ENCODE assay signal across 8 cellular contexts in the genomic region with DNA sequence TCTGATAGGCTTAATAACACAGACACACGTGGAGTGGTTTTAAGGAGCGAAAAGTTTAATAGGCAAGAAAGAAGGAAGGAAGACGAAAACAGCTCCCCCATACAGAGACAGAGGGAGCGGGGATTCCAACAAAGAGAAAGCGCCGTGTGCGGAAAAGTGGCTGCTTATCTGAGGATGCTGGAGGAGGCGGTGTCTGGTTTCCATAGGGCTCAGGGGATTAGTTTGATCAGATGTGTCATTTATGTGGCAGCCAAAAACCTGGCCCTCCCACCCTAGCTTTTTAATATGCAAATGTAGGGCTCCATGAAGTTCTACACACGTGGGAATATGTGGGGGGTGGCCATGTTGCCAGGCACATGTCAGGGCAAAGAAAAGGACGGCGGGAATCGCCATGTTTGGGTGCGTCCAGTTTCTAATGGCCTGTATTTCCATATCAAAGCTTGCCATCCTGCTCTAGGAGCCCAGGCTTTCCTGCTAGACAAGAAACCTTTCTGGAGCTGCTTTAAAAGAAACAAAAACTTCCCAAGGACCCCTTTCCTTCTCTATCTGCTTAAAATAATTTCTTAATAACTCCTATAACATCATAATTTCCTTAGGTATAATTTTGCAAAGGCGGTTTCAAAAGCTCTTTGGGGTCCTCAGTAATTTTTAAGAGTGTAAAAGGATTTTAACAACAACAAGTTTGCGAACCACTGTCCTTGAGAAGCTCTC. TPM values are rescaled to one million over a fixed set of nuclear protein-coding genes. Genes with fewer than 3 reads are reported as not detected.
DNase-seq lines count a peak whose midpoint lies in the region; ATAC-seq, FAIRE-seq and TF ChIP-seq lines count a peak whose summit lies in the region.

No MANE protein-coding gene starts in this region.

- no peaks in the 10 kb centered on the region for H3K27me3 ChIP-seq in cardiac muscle cell
- H3K27me3 ChIP-seq in upper lobe of right lung, result no peaks in the 10 kb centered on the region

- peak overlapping the region; percentile 77 for H3K27ac Mint-ChIP-seq in activated T-helper 17 cell treated with anti-CD3 and anti-CD28 coated beads, Interleukin-2, amount 50 U/mL, for 72 hours
- peak overlapping the region; percentile 92 for H3K27ac Mint-ChIP-seq in memory B cell

- intact Hi-C loops in Right ventricle myocardium superior (cut with DNase I), result no loop called here
- intact Hi-C loops in upper lobe of right lung (cut with DNase I), result no loop called here

- H3K27me3 Mint-ChIP-seq in activated T-helper 17 cell treated with anti-CD3 and anti-CD28 coated beads, Interleukin-2, amount 50 U/mL, for 72 hours, result no peaks in the 10 kb centered on the region
- no peaks in the 10 kb centered on the region for H3K27me3 Mint-ChIP-seq in memory B cell

- FAIRE-seq in GM12892 (lab: Jason Lieb, UNC), result no peak

- H3K9me3 Mint-ChIP-seq in activated T-helper 17 cell treated with anti-CD3 and anti-CD28 coated beads, Interleukin-2, amount 50 U/mL, for 72 hours, result no peaks in the 10 kb centered on the region
- no peaks in the 10 kb centered on the region for H3K9me3 Mint-ChIP-seq in memory B cell

- peaks cover 9% of the 10 kb centered on the region for H3K4me1 ChIP-seq in cardiac muscle cell (ENCODE audit: low read depth)
- peaks cover 21% of the 10 kb centered on the region for H3K4me1 ChIP-seq in upper lobe of right lung

- no peaks in the 10 kb centered on the region for H3K36me3 ChIP-seq in cardiac muscle cell
- no peaks in the 10 kb centered on the region for H3K36me3 ChIP-seq in upper lobe of right lung

- no peaks in the 10 kb centered on the region for H3K9me3 ChIP-seq in cardiac muscle cell (ENCODE audit: low read depth)
- no peaks in the 10 kb centered on the region for H3K9me3 ChIP-seq in upper lobe of right lung

- TF ChIP-seq CTCF in cardiac muscle cell (IDR thresholded peaks at IDR 0.05; ENCODE audit: low read depth, low read length) (no peak), upper lobe of right lung (IDR thresholded peaks at IDR 0.05) (no peak)

- peak overlapping the region; percentile 81 for H3K4me3 Mint-ChIP-seq in activated T-helper 17 cell treated with anti-CD3 and anti-CD28 coated beads, Interleukin-2, amount 50 U/mL, for 72 hours
- no peak overlapping the region for H3K4me3 Mint-ChIP-seq in memory B cell

- H3K36me3 Mint-ChIP-seq in activated T-helper 17 cell treated with anti-CD3 and anti-CD28 coated beads, Interleukin-2, amount 50 U/mL, for 72 hours (ENCODE audit: low read depth), result peaks cover 6% of the 10 kb centered on the region
- H3K36me3 Mint-ChIP-seq in memory B cell, result no peaks in the 10 kb centered on the region

- peaks cover 5% of the 10 kb centered on the region for H3K4me1 Mint-ChIP-seq in activated T-helper 17 cell treated with anti-CD3 and anti-CD28 coated beads, Interleukin-2, amount 50 U/mL, for 72 hours
- H3K4me1 Mint-ChIP-seq in memory B cell, result peaks cover 2% of the 10 kb centered on the region

- no peak for TF ChIP-seq POLR2A in GM12892 (IDR thresholded peaks at IDR 0.05; ENCODE audit: low read depth, low read length)

- DNase-seq in cardiac muscle cell (ENCODE audit: low read depth in 1 of 2, low spot score in 1 of 2) (no peak), Right ventricle myocardium superior (no peak), memory B cell (ENCODE audit: low spot score in 2 of 2) (no peak), upper lobe of right lung (peak; percentile 19), GM12892 (ENCODE audit: insufficient read length) (no peak)

- H3K4me3 ChIP-seq in cardiac muscle cell, result peak overlapping the region; percentile 63
- H3K4me3 ChIP-seq in upper lobe of right lung, result peak overlapping the region; percentile 92

- no peak for ATAC-seq in Right ventricle myocardium superior (ENCODE audit: poor library complexity)
- ATAC-seq in activated T-helper 17 cell treated with anti-CD3 and anti-CD28 coated beads, Interleukin-2, amount 50 U/mL, for 72 hours (replicated peaks), result no peak
- no peak for ATAC-seq in memory B cell (ENCODE audit: low read depth)
- no peak for ATAC-seq in upper lobe of right lung
- no peak for ATAC-seq in GM21447 (IDR thresholded peaks at IDR 0.05; ENCODE audit: unreplicated experiment)
- ATAC-seq in GM18907 (IDR thresholded peaks at IDR 0.05; ENCODE audit: unreplicated experiment), result no peak

- peak overlapping the region; percentile 32 for H3K27ac ChIP-seq in cardiac muscle cell
- peak overlapping the region; percentile 89 for H3K27ac ChIP-seq in upper lobe of right lung

RNA-seq across cellular contexts. Expression of a gene that starts 0.7 kb away (rescaled TPM):
- total RNA-seq in cardiac muscle cell (9.1 and 19.4 TPM in 2 replicates), Right ventricle myocardium superior (5.4 TPM), upper lobe of right lung (14.6 TPM)
- polyA plus RNA-seq in cardiac muscle cell, result 15.0 and 15.3 TPM in 2 replicates
- 10 to 100 TPM; 36.8 to 58.4 TPM for total RNA-seq in activated T-helper 17 cell treated with anti-CD3 and anti-CD28 coated beads, Interleukin-2, amount 50 U/mL, for 72 hours
- 24.5 TPM for polyA plus RNA-seq in GM12892 (2012; ENCODE audit: missing spikeins)

RNA-seq across cellular contexts. Expression of a gene that starts 16.9 kb away (rescaled TPM):
- total RNA-seq in cardiac muscle cell (not detected in 2 replicates), Right ventricle myocardium superior (not detected), upper lobe of right lung (not detected)
- polyA plus RNA-seq in cardiac muscle cell, result not detected in 2 replicates
- total RNA-seq in activated T-helper 17 cell treated with anti-CD3 and anti-CD28 coated beads, Interleukin-2, amount 50 U/mL, for 72 hours, result not detected
- polyA plus RNA-seq in GM12892 (2012; ENCODE audit: missing spikeins), result 5.7 TPM

RNA-seq across cellular contexts. Expression of a gene that starts 51.9 kb away (rescaled TPM):
- total RNA-seq in cardiac muscle cell, result 12.6 and 22.0 TPM in 2 replicates
- polyA plus RNA-seq in cardiac muscle cell, result 10.0 and 12.8 TPM in 2 replicates
- 0.83 TPM for total RNA-seq in Right ventricle myocardium superior
- total RNA-seq in activated T-helper 17 cell treated with anti-CD3 and anti-CD28 coated beads, Interleukin-2, amount 50 U/mL, for 72 hours, result 10 to 100 TPM; 18.8 to 42.7 TPM
- 0.90 TPM for total RNA-seq in upper lobe of right lung
- polyA plus RNA-seq in GM12892 (2012; ENCODE audit: missing spikeins), result 13.1 TPM
